Comparison of ENCODE assay signal across 1 cellular context in genomic region chr1:210360852-210361477, GRCh38.
TF ChIP-seq lines count a peak whose summit lies in the region.

No MANE protein-coding gene starts in this region.

TF ChIP-seq in WTC11, 78 proteins besides CTCF, POLR2A, EP300 and RAD21 (continued from another document):
- TF ChIP-seq ESRRA (CRISPR knock-in tag; IDR thresholded peaks at IDR 0.05; ENCODE audit: borderline replicate concordance) (no peak), ZBTB43 (CRISPR knock-in tag; IDR thresholded peaks at IDR 0.05) (no peak), ZNF423 (CRISPR knock-in tag; IDR thresholded peaks at IDR 0.05) (no peak), ZNF263 (CRISPR knock-in tag; IDR thresholded peaks at IDR 0.05; ENCODE audit: low read depth) (no peak), E2F4 (CRISPR knock-in tag; IDR thresholded peaks at IDR 0.05; ENCODE audit: borderline replicate concordance, low read depth) (no peak), IRF1 (CRISPR knock-in tag; IDR thresholded peaks at IDR 0.05) (no peak), ZNF121 (CRISPR knock-in tag; IDR thresholded peaks at IDR 0.05) (no peak), ZSCAN18 (CRISPR knock-in tag; IDR thresholded peaks at IDR 0.05) (no peak), CBFB (CRISPR knock-in tag; IDR thresholded peaks at IDR 0.05; ENCODE audit: low read depth) (no peak)
